In genomic region chr20:1423206-1423605, GRCh38 we compare ENCODE assay signal across 15 cellular contexts.
"Had no signal": no experiment of that assay in that cellular context is flagged by ENCODE, and none has a peak within 500 bp of the region (broad histone marks: within the 10 kb centered on the region; RNA-seq: fewer than 3 reads in every experiment).

No MANE protein-coding gene starts in this region.

- H3K36me3 ChIP-seq: brain microvascular endothelial cell, gastrocnemius medialis, heart right ventricle, neutrophil, spleen, WERI-Rb-1 had no signal

- ATAC-seq: gastrocnemius medialis, left cardiac atrium had no signal

- H3K27me3 ChIP-seq: brain microvascular endothelial cell, gastrocnemius medialis, spleen had no signal

- H3K27ac ChIP-seq: brain microvascular endothelial cell, coronary artery, gastrocnemius medialis, heart right ventricle, neutrophil, spleen, WERI-Rb-1 had no signal

- H3K4me1 ChIP-seq: gastrocnemius medialis, heart right ventricle had no signal

- H3K9me3 ChIP-seq: neutrophil had no signal

- H3K4me3 ChIP-seq: coronary artery, gastrocnemius medialis, heart right ventricle, spleen had no signal

- H3K4me3 Mint-ChIP-seq: activated CD4-positive, alpha-beta memory T cell treated with anti-CD3 and anti-CD28 coated beads for 36 hours; activated CD4-positive, alpha-beta T cell treated with anti-CD3 and anti-CD28 coated beads for 36 hours; central memory CD8-positive, alpha-beta T cell; naive thymus-derived CD4-positive, alpha-beta T cell; T-helper 17 cell had no signal

- H3K4me1 Mint-ChIP-seq: central memory CD8-positive, alpha-beta T cell had no signal

- H3K27me3 Mint-ChIP-seq: activated CD4-positive, alpha-beta memory T cell treated with anti-CD3 and anti-CD28 coated beads for 36 hours; activated CD4-positive, alpha-beta T cell treated with anti-CD3 and anti-CD28 coated beads for 36 hours; T-helper 17 cell had no signal

- H3K27ac Mint-ChIP-seq: activated CD4-positive, alpha-beta memory T cell treated with anti-CD3 and anti-CD28 coated beads for 36 hours; activated CD4-positive, alpha-beta T cell treated with anti-CD3 and anti-CD28 coated beads for 36 hours; T-helper 17 cell had no signal

- DNase-seq: aorta; gastrocnemius medialis; heart right ventricle; left cardiac atrium; spleen; stimulated activated naive CD4-positive, alpha-beta T cell; T-helper 17 cell had no signal
